In genomic region chr3:129992781-129993180, GRCh38 we compare ENCODE assay signal across 11 cellular contexts. TPM values are rescaled to one million over a fixed set of nuclear protein-coding genes. Genes with fewer than 3 reads are reported as not detected.
DNase-seq lines count a peak whose midpoint lies in the region; ATAC-seq and TF ChIP-seq lines count a peak whose summit lies in the region.
"Had no signal": no experiment of that assay in that cellular context is flagged by ENCODE, and none has a peak within 500 bp of the region (broad histone marks: within the 10 kb centered on the region; RNA-seq: fewer than 3 reads in every experiment).

No MANE protein-coding gene starts in this region.

- H3K36me3 Mint-ChIP-seq in neural progenitor cell, result no peaks in the 10 kb centered on the region
- no peaks in the 10 kb centered on the region for H3K36me3 Mint-ChIP-seq in naive thymus-derived CD8-positive, alpha-beta T cell
- peaks cover 0 to 4% (median 0%) of the 10 kb centered on the region in 5 donors for H3K36me3 Mint-ChIP-seq in naive thymus-derived CD4-positive, alpha-beta T cell

- no peak overlapping the region for H3K9ac ChIP-seq in neural progenitor cell

- CTCF ChIA-PET in naive thymus-derived CD4-positive, alpha-beta T cell (lab: Charles Lee), result no interaction called here

- ATAC-seq in naive thymus-derived CD8-positive, alpha-beta T cell, result no peak
- no peak for ATAC-seq in naive thymus-derived CD4-positive, alpha-beta T cell

- no peak for DNase-seq in GM06990 (ENCODE audit: extremely low read depth, insufficient read length)
- DNase-seq in LNCaP clone FGC (ENCODE audit: low read depth), result no peak
- peak; percentile 30 for DNase-seq in choroid plexus epithelial cell (ENCODE audit: low read depth)
- DNase-seq in neural progenitor cell (ENCODE audit: low spot score), result peak; percentile 64
- no peak for DNase-seq in naive thymus-derived CD8-positive, alpha-beta T cell
- no peak for DNase-seq in Peyer's patch
- no peak for DNase-seq in OCI-M2 (lab: John Stamatoyannopoulos, UW; ENCODE audit: unreplicated experiment)
- no peak for DNase-seq in naive thymus-derived CD4-positive, alpha-beta T cell
- DNase-seq: activated CD4-positive, alpha-beta T cell treated with anti-CD3 and anti-CD28 coated beads, Interleukin-2, amount 50 U/mL, for 4 hours had no signal

- intact Hi-C loops in naive thymus-derived CD4-positive, alpha-beta T cell (cut with micrococcal nuclease), result no loop called here

- no peaks in the 10 kb centered on the region for H3K79me2 ChIP-seq in neural progenitor cell (ENCODE audit: low read depth)

- no peaks in the 10 kb centered on the region for H3F3A ChIP-seq in neural progenitor cell (ENCODE audit: low read depth)

- TF ChIP-seq CTCF in GM06990 (IDR thresholded peaks at IDR 0.05; ENCODE audit: insufficient read depth, low read length, poor library complexity, severe bottlenecking) (peak; percentile 33), LNCaP clone FGC (IDR thresholded peaks at IDR 0.05; ENCODE audit: control insufficient read depth, extremely low read depth, insufficient read depth) (peak; percentile 43; the same call in 1 of the 2 replicates), choroid plexus epithelial cell (conservative IDR thresholded peaks at IDR 0.05; ENCODE audit: low read depth, low read length) (peak; percentile 62), neural progenitor cell (IDR thresholded peaks at IDR 0.05) (peak; percentile 61), Peyer's patch (IDR thresholded peaks at IDR 0.05) (no peak)

- H3K27me3 ChIP-seq in GM06990 (replicated peaks; ENCODE audit: control insufficient read depth, insufficient read depth, low read length) (peaks cover 1% of the 10 kb centered on the region), neural progenitor cell (peaks cover 45% of the 10 kb centered on the region), Peyer's patch (no peaks in the 10 kb centered on the region)
- no peaks in the 10 kb centered on the region for H3K27me3 ChIP-seq in naive thymus-derived CD4-positive, alpha-beta T cell (ENCODE audit: control insufficient read depth in 2 of 2, insufficient read depth in 2 of 2, low read length in 2 of 2)
- H3K27me3 ChIP-seq: ascending aorta had no signal

- POLR2A ChIA-PET in naive thymus-derived CD8-positive, alpha-beta T cell (lab: Charles Lee), result interaction anchor here (0.6 kb wide), 1 partner anchor 99 kb away, joined by 3 read pairs; the partner anchor contains the start of gene TMCC1
- POLR2A ChIA-PET in naive thymus-derived CD4-positive, alpha-beta T cell (lab: Charles Lee), result no interaction called here

- H2AFZ ChIP-seq in neural progenitor cell (replicated peaks), result no peak overlapping the region

- H3K4me1 Mint-ChIP-seq in neural progenitor cell, result peaks cover 43% of the 10 kb centered on the region
- H3K4me1 Mint-ChIP-seq in naive thymus-derived CD8-positive, alpha-beta T cell, result no peaks in the 10 kb centered on the region
- H3K4me1 Mint-ChIP-seq in naive thymus-derived CD4-positive, alpha-beta T cell, result no peaks in the 10 kb centered on the region

- no peak overlapping the region for H3K4me3 Mint-ChIP-seq in neural progenitor cell
- H3K4me3 Mint-ChIP-seq in naive thymus-derived CD8-positive, alpha-beta T cell, result no peak overlapping the region
- no peak overlapping the region for H3K4me3 Mint-ChIP-seq in naive thymus-derived CD4-positive, alpha-beta T cell

- H3K4me1 ChIP-seq in neural progenitor cell (peaks cover 15% of the 10 kb centered on the region), Peyer's patch (no peaks in the 10 kb centered on the region)
- no peaks in the 10 kb centered on the region for H3K4me1 ChIP-seq in naive thymus-derived CD4-positive, alpha-beta T cell (ENCODE audit: control insufficient read depth in 2 of 2, insufficient read depth in 2 of 2, low read length in 2 of 2)
- H3K4me1 ChIP-seq: ascending aorta, prostate gland had no signal

- no peak for TF ChIP-seq POLR2A in Peyer's patch (IDR thresholded peaks at IDR 0.05)

- peaks cover 15% of the 10 kb centered on the region for H3K27me3 Mint-ChIP-seq in neural progenitor cell (ENCODE audit: insufficient read depth, low read depth)
- H3K27me3 Mint-ChIP-seq in naive thymus-derived CD8-positive, alpha-beta T cell, result peaks cover 2 to 24% (median 14%) of the 10 kb centered on the region in 5 donors
- H3K27me3 Mint-ChIP-seq in naive thymus-derived CD4-positive, alpha-beta T cell, result peaks cover 5 to 25% (median 15%) of the 10 kb centered on the region in 5 donors

- H3K27ac ChIP-seq in neural progenitor cell (no peak overlapping the region), Peyer's patch (no peak overlapping the region)
- H3K27ac ChIP-seq in naive thymus-derived CD4-positive, alpha-beta T cell (ENCODE audit: low read depth, low read length), result no peak overlapping the region
- H3K27ac ChIP-seq: ascending aorta, prostate gland had no signal

- no peaks in the 10 kb centered on the region for H3K9me3 Mint-ChIP-seq in neural progenitor cell
- H3K9me3 Mint-ChIP-seq in naive thymus-derived CD8-positive, alpha-beta T cell, result peaks cover 0 to 6% (median 0%) of the 10 kb centered on the region in 9 donors
- H3K9me3 Mint-ChIP-seq in naive thymus-derived CD4-positive, alpha-beta T cell, result peaks cover 0 to 6% (median 0%) of the 10 kb centered on the region in 11 donors

- H3K27ac Mint-ChIP-seq in neural progenitor cell, result no peak overlapping the region
- no peak overlapping the region for H3K27ac Mint-ChIP-seq in naive thymus-derived CD8-positive, alpha-beta T cell
- H3K27ac Mint-ChIP-seq in naive thymus-derived CD4-positive, alpha-beta T cell, result no peak overlapping the region

- H3K36me3 ChIP-seq in GM06990 (ENCODE audit: control insufficient read depth, insufficient read depth, low read length) (no peaks in the 10 kb centered on the region), neural progenitor cell (no peaks in the 10 kb centered on the region), Peyer's patch (no peaks in the 10 kb centered on the region)
- H3K36me3 ChIP-seq in naive thymus-derived CD4-positive, alpha-beta T cell (ENCODE audit: control insufficient read depth in 2 of 3, insufficient read depth in 3 of 3, low read length in 3 of 3), result no peaks in the 10 kb centered on the region
- H3K36me3 ChIP-seq: ascending aorta, prostate gland had no signal

- H3K4me3 ChIP-seq in GM06990 (replicated peaks; ENCODE audit: low read depth, low read length) (no peak overlapping the region), LNCaP clone FGC (ENCODE audit: low read depth, low read length) (no peak overlapping the region), choroid plexus epithelial cell (ENCODE audit: low read depth, low read length) (no peak overlapping the region), neural progenitor cell (no peak overlapping the region), Peyer's patch (no peak overlapping the region)
- no peak overlapping the region for H3K4me3 ChIP-seq in naive thymus-derived CD4-positive, alpha-beta T cell (ENCODE audit: low read length)
- H3K4me3 ChIP-seq: ascending aorta, prostate gland had no signal

- H4K20me1 ChIP-seq in neural progenitor cell (ENCODE audit: low read depth), result no peaks in the 10 kb centered on the region

- H3K4me2 ChIP-seq in neural progenitor cell, result peak overlapping the region; percentile 54

- H3K9me3 ChIP-seq in neural progenitor cell (ENCODE audit: low read depth), result no peaks in the 10 kb centered on the region
- H3K9me3 ChIP-seq in Peyer's patch, result no peaks in the 10 kb centered on the region
- peaks cover 0 to 3% (median 0%) of the 10 kb centered on the region in 3 experiments for H3K9me3 ChIP-seq in naive thymus-derived CD4-positive, alpha-beta T cell (ENCODE audit: control insufficient read depth in 2 of 3, low read length in 3 of 3)
- H3K9me3 ChIP-seq: ascending aorta, prostate gland had no signal

RNA-seq across cellular contexts. Expression of gene TRH, which starts 18.3 kb away (rescaled TPM):
- total RNA-seq in neural progenitor cell (ENCODE audit: low replicate concordance) (0.19 TPM in 1 of 2 replicates, not detected in the other), Peyer's patch (not detected)
- total RNA-seq in naive thymus-derived CD8-positive, alpha-beta T cell, result not detected
- not detected for polyA plus RNA-seq in naive thymus-derived CD8-positive, alpha-beta T cell
- not detected for total RNA-seq in naive thymus-derived CD4-positive, alpha-beta T cell
- polyA plus RNA-seq in naive thymus-derived CD4-positive, alpha-beta T cell, result not detected
- total RNA-seq: ascending aorta had no signal

Comparison
In these comparisons a context has a peak if more than half of its experiments do, and no peak if none do; other contexts are left out.
1. DNase-seq: peak in choroid plexus epithelial cell (single experiment) and neural progenitor cell (single experiment); none in GM06990 (single experiment), LNCaP clone FGC (single experiment), naive thymus-derived CD8-positive, alpha-beta T cell (0 of 10), Peyer's patch (0 of 3), OCI-M2 (single experiment) and naive thymus-derived CD4-positive, alpha-beta T cell (0 of 9).
2. CTCF ChIP-seq: peak in GM06990 (single experiment), LNCaP clone FGC (single experiment), choroid plexus epithelial cell (single experiment) and neural progenitor cell (single experiment); none in Peyer's patch (0 of 6).